In the genomic region with DNA sequence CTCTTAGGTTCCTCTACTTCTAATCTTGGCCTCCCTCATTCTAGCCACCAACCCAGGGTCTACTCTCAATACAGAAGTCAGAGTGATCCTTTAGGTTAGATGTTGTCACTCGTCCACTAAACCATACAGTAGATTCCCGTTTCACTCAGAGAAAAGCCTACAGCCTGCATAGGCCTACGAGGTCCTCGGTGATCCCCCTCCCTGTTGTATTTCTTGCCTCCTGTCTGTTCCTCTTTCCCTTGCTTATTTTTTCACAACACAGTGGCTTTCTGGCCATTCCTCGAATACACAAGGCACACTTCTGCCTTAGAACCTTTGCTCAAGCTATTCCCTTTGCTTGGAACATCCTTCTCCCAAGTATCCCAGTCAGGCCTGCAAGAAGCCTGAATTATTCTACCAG, we compare ENCODE assay signal across 16 cellular contexts.
DNase-seq lines count a peak whose midpoint lies in the region; ATAC-seq and TF ChIP-seq lines count a peak whose summit lies in the region.
"Had no signal": no experiment of that assay in that cellular context is flagged by ENCODE, and none has a peak within 500 bp of the region (broad histone marks: within the 10 kb centered on the region; RNA-seq: fewer than 3 reads in every experiment).

No MANE protein-coding gene starts in this region.

- peak overlapping the region; percentile 95 for H2BK20ac ChIP-seq in IMR-90 (ENCODE audit: low read depth, low read length)

- H3K27me3 ChIP-seq in CD4-positive, alpha-beta T cell (ENCODE audit: control insufficient read depth, insufficient read depth, low read length), result no peaks in the 10 kb centered on the region
- H3K27me3 ChIP-seq in IMR-90 (ENCODE audit: control insufficient read depth, insufficient read depth, low read length), result no peaks in the 10 kb centered on the region
- no peaks in the 10 kb centered on the region for H3K27me3 ChIP-seq in naive thymus-derived CD4-positive, alpha-beta T cell (ENCODE audit: control insufficient read depth in 2 of 2, insufficient read depth in 2 of 2, low read length in 2 of 2)

- peak overlapping the region; percentile 65 for H2AK5ac ChIP-seq in IMR-90 (ENCODE audit: low read depth, low read length)

- no peaks in the 10 kb centered on the region for H3K36me3 Mint-ChIP-seq in CD4-positive, alpha-beta T cell (ENCODE audit: low read depth)
- peaks cover 0 to 4% (median 0%) of the 10 kb centered on the region in 5 donors for H3K36me3 Mint-ChIP-seq in naive thymus-derived CD4-positive, alpha-beta T cell
- H3K36me3 Mint-ChIP-seq in stimulated activated effector memory CD8-positive, alpha-beta T cell treated with anti-CD3 and anti-CD28 coated beads, Interleukin-12 subunit alpha, Interleukin-12 subunit beta, amount 100 ng/mL, for 72 hours, result no peaks in the 10 kb centered on the region
- H3K36me3 Mint-ChIP-seq: CD4-positive, CD25-positive, alpha-beta regulatory T cell had no signal

- no TSS peak for BruUV-seq in IMR-90 (replicated peaks; lab: Mats Ljungman, UMichigan)

- peak overlapping the region; percentile 81 for H2BK5ac ChIP-seq in IMR-90 (ENCODE audit: low read depth, low read length, poor library complexity, severe bottlenecking)

- H4K20me1 ChIP-seq in IMR-90 (ENCODE audit: insufficient read depth, low read length), result no peaks in the 10 kb centered on the region

- no peak for TF ChIP-seq CTCF in CD4-positive, alpha-beta T cell (IDR thresholded peaks at IDR 0.05)
- no peak for TF ChIP-seq CTCF in IMR-90 (conservative IDR thresholded peaks at IDR 0.05; ENCODE audit: low read depth, low read length)

- H3K4me1 ChIP-seq in IMR-90 (ENCODE audit: control insufficient read depth, insufficient read depth, low read length), result peaks cover 26% of the 10 kb centered on the region
- H3K4me1 ChIP-seq in naive thymus-derived CD4-positive, alpha-beta T cell (ENCODE audit: control insufficient read depth in 2 of 2, insufficient read depth in 2 of 2, low read length in 2 of 2), result no peaks in the 10 kb centered on the region
- H3K4me1 ChIP-seq: HAP-1 had no signal

- no peak for DNase-seq in CD4-positive, alpha-beta T cell
- no peak for DNase-seq in IMR-90
- DNase-seq in naive thymus-derived CD4-positive, alpha-beta T cell, result no peak
- no peak for DNase-seq in stimulated activated effector memory CD8-positive, alpha-beta T cell treated with anti-CD3 and anti-CD28 coated beads, Interleukin-12 subunit alpha, Interleukin-12 subunit beta, amount 100 ng/mL, for 72 hours (ENCODE audit: low spot score in 2 of 2)
- DNase-seq in occipital lobe (lab: John Stamatoyannopoulos, UW), result no peak
- DNase-seq: C1 segment of cervical spinal cord; CD4-positive, CD25-positive, alpha-beta regulatory T cell; CD8-positive, alpha-beta memory T cell; DMS 273 treated with DMSO at 0.1 percent for 48 hours; DMS79; EL; GDM1; GOT3 had no signal

- H3K4me1 Mint-ChIP-seq in CD4-positive, alpha-beta T cell (ENCODE audit: low read depth), result peaks cover 15% of the 10 kb centered on the region
- peaks cover 0 to 10% (median 7%) of the 10 kb centered on the region in 7 donors for H3K4me1 Mint-ChIP-seq in naive thymus-derived CD4-positive, alpha-beta T cell
- no peaks in the 10 kb centered on the region for H3K4me1 Mint-ChIP-seq in stimulated activated effector memory CD8-positive, alpha-beta T cell treated with anti-CD3 and anti-CD28 coated beads, Interleukin-12 subunit alpha, Interleukin-12 subunit beta, amount 100 ng/mL, for 72 hours
- H3K4me1 Mint-ChIP-seq: CD8-positive, alpha-beta memory T cell had no signal

- H3K18ac ChIP-seq in IMR-90 (ENCODE audit: low read depth, low read length), result peak overlapping the region; percentile 79; the same call in 1 of the 2 replicates

- POLR2A ChIA-PET in CD4-positive, alpha-beta T cell (lab: Charles Lee), result no interaction called here
- POLR2A ChIA-PET in IMR-90 (lab: Charles Lee; ENCODE audit: unreplicated experiment), result no interaction called here
- POLR2A ChIA-PET in naive thymus-derived CD4-positive, alpha-beta T cell (lab: Charles Lee), result no interaction called here

- H3K27ac Mint-ChIP-seq in CD4-positive, alpha-beta T cell, result peak overlapping the region; percentile 4
- H3K27ac Mint-ChIP-seq in naive thymus-derived CD4-positive, alpha-beta T cell, result peak overlapping the region in 1 of 9 donors; percentile 25
- H3K27ac Mint-ChIP-seq in stimulated activated effector memory CD8-positive, alpha-beta T cell treated with anti-CD3 and anti-CD28 coated beads, Interleukin-12 subunit alpha, Interleukin-12 subunit beta, amount 100 ng/mL, for 72 hours, result no peak overlapping the region

- H3K9me3 Mint-ChIP-seq in CD4-positive, alpha-beta T cell, result no peaks in the 10 kb centered on the region
- H3K9me3 Mint-ChIP-seq in naive thymus-derived CD4-positive, alpha-beta T cell, result no peaks in the 10 kb centered on the region
- H3K9me3 Mint-ChIP-seq in stimulated activated effector memory CD8-positive, alpha-beta T cell treated with anti-CD3 and anti-CD28 coated beads, Interleukin-12 subunit alpha, Interleukin-12 subunit beta, amount 100 ng/mL, for 72 hours, result no peaks in the 10 kb centered on the region
- H3K9me3 Mint-ChIP-seq: CD4-positive, CD25-positive, alpha-beta regulatory T cell; CD8-positive, alpha-beta memory T cell had no signal

- no peaks in the 10 kb centered on the region for H3K36me3 ChIP-seq in IMR-90 (ENCODE audit: control insufficient read depth, insufficient read depth, low read length)
- H3K36me3 ChIP-seq in naive thymus-derived CD4-positive, alpha-beta T cell (ENCODE audit: control insufficient read depth in 2 of 3, insufficient read depth in 3 of 3, low read length in 3 of 3), result no peaks in the 10 kb centered on the region
- H3K36me3 ChIP-seq: HAP-1 had no signal

- H2AK9ac ChIP-seq in IMR-90 (replicated peaks; ENCODE audit: low read depth, low read length, poor library complexity), result peak overlapping the region; percentile 77

- no peak overlapping the region for H3K4me3 ChIP-seq in IMR-90 (ENCODE audit: insufficient read depth, low read depth, low read length)
- no peak overlapping the region for H3K4me3 ChIP-seq in naive thymus-derived CD4-positive, alpha-beta T cell (ENCODE audit: low read length)
- H3K4me3 ChIP-seq: GM12878, HAP-1 had no signal

- peak overlapping the region; percentile 68 for H3K23ac ChIP-seq in IMR-90 (ENCODE audit: low read depth, low read length)

- no peak overlapping the region for H3K9ac ChIP-seq in IMR-90 (ENCODE audit: low read depth, low read length)

- in situ Hi-C loops in IMR-90 (cut with MboI; ENCODE audit: low sequenced_read_pairs), result loop anchor here (25.0 kb wide), 1 partner anchor 1321 kb away; no protein-coding TSS in a partner anchor

- no peak overlapping the region for H3K56ac ChIP-seq in IMR-90 (ENCODE audit: extremely low read depth, insufficient read depth, low read length)

- TF ChIP-seq POLR2A in IMR-90 (IDR thresholded peaks at IDR 0.05; ENCODE audit: low read depth, low read length), result no peak

- dilution Hi-C loops in IMR-90 (cut with HindIII; ENCODE audit: low sequenced_read_pairs, unreplicated experiment), result no loop called here

- H3K14ac ChIP-seq in IMR-90 (replicated peaks; ENCODE audit: low read depth, low read length), result peak overlapping the region; percentile 64

- CTCF ChIA-PET in CD4-positive, alpha-beta T cell (lab: Charles Lee), result no interaction called here
- CTCF ChIA-PET in IMR-90 (lab: Yijun Ruan, JAX), result interaction anchor here (1.2 kb wide), 1 partner anchor 66 kb away, joined by 3 read pairs; no protein-coding TSS in a partner anchor
- CTCF ChIA-PET in naive thymus-derived CD4-positive, alpha-beta T cell (lab: Charles Lee), result interaction anchor here (1.5 kb wide), 1 partner anchor 8 kb away, joined by 3 read pairs; no protein-coding TSS in a partner anchor

- H2BK120ac ChIP-seq in IMR-90 (ENCODE audit: low read depth, low read length), result peak overlapping the region; percentile 94

- peak overlapping the region; percentile 58 for H2AFZ ChIP-seq in IMR-90 (replicated peaks; ENCODE audit: low read length, poor library complexity)

- peak overlapping the region; percentile 63 to 82; a peak in 3 of 4 replicates for H4K8ac ChIP-seq in IMR-90 (ENCODE audit: low read depth in 2 of 2, low read length in 2 of 2)

- ATAC-seq in CD4-positive, alpha-beta T cell (ENCODE audit: poor library complexity), result no peak
- ATAC-seq in IMR-90 (ENCODE audit: low read depth) (no peak), GM21619 (IDR thresholded peaks at IDR 0.05; ENCODE audit: unreplicated experiment) (no peak)
- ATAC-seq in naive thymus-derived CD4-positive, alpha-beta T cell, result peak; percentile 32
- no peak for ATAC-seq in stimulated activated effector memory CD8-positive, alpha-beta T cell treated with anti-CD3 and anti-CD28 coated beads, Interleukin-12 subunit alpha, Interleukin-12 subunit beta, amount 100 ng/mL, for 72 hours
- ATAC-seq: GM12878 had no signal

- H3K9me1 ChIP-seq in IMR-90 (ENCODE audit: insufficient read depth, low read length), result peaks cover 29% of the 10 kb centered on the region

- H3K4ac ChIP-seq in IMR-90 (ENCODE audit: low read depth, low read length), result peak overlapping the region; percentile 94

- peak overlapping the region; percentile 83; the same call in 2 of the 3 replicates for H2BK15ac ChIP-seq in IMR-90 (ENCODE audit: low read depth, low read length)

- no peaks in the 10 kb centered on the region for H3K27me3 Mint-ChIP-seq in CD4-positive, alpha-beta T cell
- H3K27me3 Mint-ChIP-seq in naive thymus-derived CD4-positive, alpha-beta T cell, result peaks cover 0 to 20% (median 3%) of the 10 kb centered on the region in 5 donors

- 0 out of 2 replicates have a peak overlapping the region, but pooled peaks have one; percentile 2 for H4K5ac ChIP-seq in IMR-90 (ENCODE audit: low read depth, low read length)

- 96% methylated on average over 4 of the region's 5 CpGs; no CpG with 5 or more reads in 1 of the 2 experiments for WGBS in IMR-90 (ENCODE audit: extremely low coverage in 2 of 2, insufficient read length in 1 of 2), 2 experiments

- no peak overlapping the region for H3K4me2 ChIP-seq in IMR-90 (ENCODE audit: low read depth, low read length)

- peaks cover 0 to 26% of the 10 kb centered on the region in 2 experiments; a peak in 1 of 4 replicates for H3K79me1 ChIP-seq in IMR-90 (ENCODE audit: low read depth in 1 of 2, low read length in 2 of 2)

- H4K91ac ChIP-seq in IMR-90 (ENCODE audit: insufficient read depth, low read depth, low read length), result peak overlapping the region; percentile 69

- no peak overlapping the region for H3K27ac ChIP-seq in CD4-positive, alpha-beta T cell (ENCODE audit: low read depth, low read length)
- H3K27ac ChIP-seq in IMR-90 (ENCODE audit: insufficient read depth, low read length), result no peak overlapping the region
- H3K27ac ChIP-seq in naive thymus-derived CD4-positive, alpha-beta T cell (ENCODE audit: low read depth, low read length), result no peak overlapping the region

- H3K4me3 Mint-ChIP-seq in CD4-positive, alpha-beta T cell, result no peak overlapping the region
- H3K4me3 Mint-ChIP-seq in naive thymus-derived CD4-positive, alpha-beta T cell, result no peak overlapping the region
- H3K4me3 Mint-ChIP-seq in stimulated activated effector memory CD8-positive, alpha-beta T cell treated with anti-CD3 and anti-CD28 coated beads, Interleukin-12 subunit alpha, Interleukin-12 subunit beta, amount 100 ng/mL, for 72 hours, result no peak overlapping the region
- H3K4me3 Mint-ChIP-seq: CD4-positive, CD25-positive, alpha-beta regulatory T cell; CD8-positive, alpha-beta memory T cell had no signal

- no peak for TF ChIP-seq RAD21 in IMR-90 (IDR thresholded peaks at IDR 0.05; ENCODE audit: low read length)

- intact Hi-C loops in CD4-positive, alpha-beta T cell (cut with DNase I, micrococcal nuclease), result no loop called here
- intact Hi-C loops in IMR-90 (cut with micrococcal nuclease), result no loop called here
- intact Hi-C loops in naive thymus-derived CD4-positive, alpha-beta T cell (cut with micrococcal nuclease), result no loop called here

- H3K9me3 ChIP-seq in CD4-positive, alpha-beta T cell (ENCODE audit: control insufficient read depth, low read length), result no peaks in the 10 kb centered on the region
- no peaks in the 10 kb centered on the region for H3K9me3 ChIP-seq in IMR-90 (ENCODE audit: control insufficient read depth, insufficient read depth, low read length)
- H3K9me3 ChIP-seq in naive thymus-derived CD4-positive, alpha-beta T cell (ENCODE audit: control insufficient read depth in 2 of 3, low read length in 3 of 3), result no peaks in the 10 kb centered on the region
- H3K9me3 ChIP-seq: HAP-1 had no signal
